15 cellular contexts compared by ENCODE assay signal in the genomic region with DNA sequence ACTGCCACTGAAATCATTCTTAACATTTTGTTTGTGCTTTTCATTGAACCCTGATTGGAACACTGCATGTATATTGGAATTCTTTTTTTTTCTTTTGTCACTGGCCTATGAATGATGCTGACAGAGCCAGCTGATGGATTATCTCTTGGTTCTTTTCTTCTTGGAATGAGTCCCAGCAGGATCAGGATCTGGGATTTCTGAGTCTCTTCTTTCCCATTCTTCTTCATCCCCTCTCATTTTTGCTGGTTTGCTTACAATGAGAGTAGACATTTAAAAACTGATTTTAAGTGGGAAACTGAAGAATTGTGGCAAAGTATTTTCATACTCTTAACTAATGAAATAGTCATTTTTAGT. TPM values are rescaled to one million over a fixed set of nuclear protein-coding genes. Genes with fewer than 3 reads are reported as not detected.
A peak's percentile ranks its signal among the peaks of the same experiment; 100 is the strongest.
DNase-seq lines count a peak whose midpoint lies in the region; ATAC-seq and TF ChIP-seq lines count a peak whose summit lies in the region.
"Had no signal": no experiment of that assay in that cellular context is flagged by ENCODE, and none has a peak within 500 bp of the region (broad histone marks: within the 10 kb centered on the region; RNA-seq: fewer than 3 reads in every experiment).

No MANE protein-coding gene starts in this region.

- H3K9me2 ChIP-seq in GM23338 (ENCODE audit: insufficient read depth) (no peaks in the 10 kb centered on the region), Karpas-422 (replicated peaks; ENCODE audit: insufficient read depth, low read length) (no peaks in the 10 kb centered on the region)

- TF ChIP-seq POLR2A in gastroesophageal sphincter (IDR thresholded peaks at IDR 0.05): no peak

- H3K36me3 Mint-ChIP-seq in GM23338 (ENCODE audit: low read depth) (no peaks in the 10 kb centered on the region), progenitor cell of endocrine pancreas (ENCODE audit: insufficient read depth) (no peaks in the 10 kb centered on the region), endothelial cell (ENCODE audit: low read depth, unreplicated experiment) (no peaks in the 10 kb centered on the region)

- H3K27ac Mint-ChIP-seq in GM23338: peak overlapping the region; percentile 42; the same call in 1 of the 2 replicates
- peak overlapping the region; percentile 78 for H3K27ac Mint-ChIP-seq in progenitor cell of endocrine pancreas
- no peak overlapping the region for H3K27ac Mint-ChIP-seq in endothelial cell (ENCODE audit: unreplicated experiment)
- H3K27ac Mint-ChIP-seq: IgD-negative memory B cell had no signal

- H4K20me1 ChIP-seq in GM23338 (replicated peaks; ENCODE audit: insufficient read depth) (peaks cover 17% of the 10 kb centered on the region), Karpas-422 (ENCODE audit: insufficient read depth, low read depth, low read length) (peaks cover 15% of the 10 kb centered on the region; the same call in 1 of the 2 replicates)

- H3K4me2 ChIP-seq in GM23338 (no peak overlapping the region), Karpas-422 (ENCODE audit: low read depth, low read length, poor library complexity, severe bottlenecking) (peak overlapping the region; percentile 69)

- DNase-seq in GM23338 (ENCODE audit: low spot score) (no peak), Karpas-422 (no peak), progenitor cell of endocrine pancreas (ENCODE audit: low spot score, unreplicated experiment) (no peak), endothelial cell (ENCODE audit: low spot score) (no peak), hippocampal formation (lab: John Stamatoyannopoulos, UW) (no peak), anterior cingulate cortex (lab: John Stamatoyannopoulos, UW) (no peak)
- DNase-seq: ACHN, DMS 273 treated with DMSO at 0.1 percent for 48 hours, H9, NCI-H1105 treated with DMSO at 0.1 percent for 48 hours, NCI-H1694, NCI-H2081 treated with DMSO at 0.1 percent for 48 hours, Right ventricle myocardium superior had no signal

- no peak overlapping the region for H3K27ac ChIP-seq in GM23338 (ENCODE audit: low read depth)
- H3K27ac ChIP-seq in Karpas-422 (ENCODE audit: low read length): peak overlapping the region; percentile 83
- H3K27ac ChIP-seq in gastroesophageal sphincter: peak overlapping the region in 3 of 4 donors; percentile 26 to 47 (median 31)

- no peak for TF ChIP-seq CTCF in GM23338 (conservative IDR thresholded peaks at IDR 0.05; ENCODE audit: low read depth in 2 of 2)
- no peak for TF ChIP-seq CTCF in gastroesophageal sphincter (IDR thresholded peaks at IDR 0.05)
- no peak for TF ChIP-seq CTCF in progenitor cell of endocrine pancreas (IDR thresholded peaks at IDR 0.05; ENCODE audit: unreplicated experiment)
- no peak for TF ChIP-seq CTCF in endothelial cell (IDR thresholded peaks at IDR 0.05; ENCODE audit: unreplicated experiment)

- TF ChIP-seq EP300 in gastroesophageal sphincter (IDR thresholded peaks at IDR 0.05): no peak

- H3K36me3 ChIP-seq in GM23338 (ENCODE audit: insufficient read depth): no peaks in the 10 kb centered on the region
- H3K36me3 ChIP-seq in Karpas-422 (ENCODE audit: insufficient read depth, low read length): peaks cover 21% of the 10 kb centered on the region
- H3K36me3 ChIP-seq in gastroesophageal sphincter: no peaks in the 10 kb centered on the region

- peaks cover 3% of the 10 kb centered on the region for H3K27me3 Mint-ChIP-seq in GM23338 (ENCODE audit: insufficient read depth, low read depth, poor library complexity)
- H3K27me3 Mint-ChIP-seq in progenitor cell of endocrine pancreas: no peaks in the 10 kb centered on the region
- no peaks in the 10 kb centered on the region for H3K27me3 Mint-ChIP-seq in endothelial cell (ENCODE audit: unreplicated experiment)
- H3K27me3 Mint-ChIP-seq: IgD-negative memory B cell had no signal

- H3K4me3 Mint-ChIP-seq in GM23338: no peak overlapping the region
- no peak overlapping the region for H3K4me3 Mint-ChIP-seq in progenitor cell of endocrine pancreas (ENCODE audit: low read depth)
- no peak overlapping the region for H3K4me3 Mint-ChIP-seq in endothelial cell (ENCODE audit: unreplicated experiment)
- H3K4me3 Mint-ChIP-seq: IgD-negative memory B cell had no signal

- H3K79me2 ChIP-seq in GM23338 (replicated peaks; ENCODE audit: insufficient read depth): peaks cover 100% of the 10 kb centered on the region
- peaks cover 100% of the 10 kb centered on the region for H3K79me2 ChIP-seq in Karpas-422 (ENCODE audit: low read length)

- no peak overlapping the region for H3K4me3 ChIP-seq in GM23338
- peak overlapping the region; percentile 39; the same call in 1 of the 2 replicates for H3K4me3 ChIP-seq in Karpas-422 (ENCODE audit: low read length)
- H3K4me3 ChIP-seq in gastroesophageal sphincter: no peak overlapping the region

- H3K4me1 Mint-ChIP-seq in GM23338 (peaks cover 82% of the 10 kb centered on the region), progenitor cell of endocrine pancreas (ENCODE audit: low read depth) (peaks cover 57% of the 10 kb centered on the region), endothelial cell (ENCODE audit: unreplicated experiment) (peaks cover 5% of the 10 kb centered on the region)

- no peaks in the 10 kb centered on the region for H3K9me3 Mint-ChIP-seq in GM23338
- H3K9me3 Mint-ChIP-seq in progenitor cell of endocrine pancreas (ENCODE audit: low read depth): no peaks in the 10 kb centered on the region
- H3K9me3 Mint-ChIP-seq in endothelial cell (ENCODE audit: unreplicated experiment): no peaks in the 10 kb centered on the region
- H3K9me3 Mint-ChIP-seq: H9, IgD-negative memory B cell had no signal

- ATAC-seq in GM23338: no peak
- no peak for ATAC-seq in gastroesophageal sphincter

- H2AFZ ChIP-seq in GM23338 (no peak overlapping the region), Karpas-422 (ENCODE audit: low read length) (no peak overlapping the region)

- H3F3A ChIP-seq in GM23338 (replicated peaks; ENCODE audit: low read depth): no peaks in the 10 kb centered on the region

- H3K9ac ChIP-seq in Karpas-422 (ENCODE audit: low read length): peak overlapping the region; percentile 42

- no peaks in the 10 kb centered on the region for H3K27me3 ChIP-seq in GM23338 (ENCODE audit: insufficient read depth)
- no peaks in the 10 kb centered on the region for H3K27me3 ChIP-seq in Karpas-422 (ENCODE audit: low read length)
- H3K27me3 ChIP-seq in gastroesophageal sphincter: no peaks in the 10 kb centered on the region

- H3K9me3 ChIP-seq in Karpas-422 (ENCODE audit: low read length): no peaks in the 10 kb centered on the region
- no peaks in the 10 kb centered on the region for H3K9me3 ChIP-seq in gastroesophageal sphincter

- H3K4me1 ChIP-seq in GM23338 (ENCODE audit: insufficient read depth) (peaks cover 63% of the 10 kb centered on the region), Karpas-422 (ENCODE audit: low read length) (peaks cover 100% of the 10 kb centered on the region), gastroesophageal sphincter (peaks cover 10 to 93% (median 18%) of the 10 kb centered on the region in 3 donors)

TF ChIP-seq in GM23338, 12 proteins besides CTCF, POLR2A, EP300 and RAD21 (continues in another document):
- TF ChIP-seq POLR2AphosphoS5 (IDR thresholded peaks at IDR 0.05; ENCODE audit: low read depth): no peak
- TF ChIP-seq ZNF114 (CRISPR knock-in tag; IDR thresholded peaks at IDR 0.05): no peak
- TF ChIP-seq, protein P1, sequence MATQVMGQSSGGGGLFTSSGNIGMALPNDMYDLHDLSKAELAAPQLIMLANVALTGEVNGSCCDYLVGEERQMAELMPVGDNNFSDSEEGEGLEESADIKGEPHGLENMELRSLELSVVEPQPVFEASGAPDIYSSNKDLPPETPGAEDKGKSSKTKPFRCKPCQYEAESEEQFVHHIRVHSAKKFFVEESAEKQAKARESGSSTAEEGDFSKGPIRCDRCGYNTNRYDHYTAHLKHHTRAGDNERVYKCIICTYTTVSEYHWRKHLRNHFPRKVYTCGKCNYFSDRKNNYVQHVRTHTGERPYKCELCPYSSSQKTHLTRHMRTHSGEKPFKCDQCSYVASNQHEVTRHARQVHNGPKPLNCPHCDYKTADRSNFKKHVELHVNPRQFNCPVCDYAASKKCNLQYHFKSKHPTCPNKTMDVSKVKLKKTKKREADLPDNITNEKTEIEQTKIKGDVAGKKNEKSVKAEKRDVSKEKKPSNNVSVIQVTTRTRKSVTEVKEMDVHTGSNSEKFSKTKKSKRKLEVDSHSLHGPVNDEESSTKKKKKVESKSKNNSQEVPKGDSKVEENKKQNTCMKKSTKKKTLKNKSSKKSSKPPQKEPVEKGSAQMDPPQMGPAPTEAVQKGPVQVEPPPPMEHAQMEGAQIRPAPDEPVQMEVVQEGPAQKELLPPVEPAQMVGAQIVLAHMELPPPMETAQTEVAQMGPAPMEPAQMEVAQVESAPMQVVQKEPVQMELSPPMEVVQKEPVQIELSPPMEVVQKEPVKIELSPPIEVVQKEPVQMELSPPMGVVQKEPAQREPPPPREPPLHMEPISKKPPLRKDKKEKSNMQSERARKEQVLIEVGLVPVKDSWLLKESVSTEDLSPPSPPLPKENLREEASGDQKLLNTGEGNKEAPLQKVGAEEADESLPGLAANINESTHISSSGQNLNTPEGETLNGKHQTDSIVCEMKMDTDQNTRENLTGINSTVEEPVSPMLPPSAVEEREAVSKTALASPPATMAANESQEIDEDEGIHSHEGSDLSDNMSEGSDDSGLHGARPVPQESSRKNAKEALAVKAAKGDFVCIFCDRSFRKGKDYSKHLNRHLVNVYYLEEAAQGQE (IDR thresholded peaks at IDR 0.05; ENCODE audit: unreplicated experiment): no peak
- no peak for TF ChIP-seq STAT1 (IDR thresholded peaks at IDR 0.05; ENCODE audit: unreplicated experiment)
- no peak for TF ChIP-seq ZNF331 (CRISPR knock-in tag; IDR thresholded peaks at IDR 0.05; ENCODE audit: low read depth)
- TF ChIP-seq NANOG (IDR thresholded peaks at IDR 0.05; ENCODE audit: borderline replicate concordance): no peak
- no peak for TF ChIP-seq JUNB (IDR thresholded peaks at IDR 0.05; ENCODE audit: unreplicated experiment)
- TF ChIP-seq ETS1 (IDR thresholded peaks at IDR 0.05): no peak
- TF ChIP-seq CREB1 (CRISPR knock-in tag; IDR thresholded peaks at IDR 0.05; ENCODE audit: low read depth): no peak

RNA-seq across cellular contexts. Expression of gene DCUN1D4, which starts 9.0 kb away (rescaled TPM):
- 37.9 and 54.8 TPM in 2 replicates for total RNA-seq in GM23338 (2014; rRNA removed; shearing (Covaris generic))
- 23.1 and 26.1 TPM in 2 replicates for polyA plus RNA-seq in GM23338 (2016; fragmentation: Nextera tagmentation; extraction: Ambion mirVana)
- total RNA-seq in Karpas-422 (2014; rRNA removed; shearing (Covaris generic); ENCODE audit: low replicate concordance): 23.8 and 78.6 TPM in 2 replicates
- total RNA-seq in gastroesophageal sphincter (10 to 100 TPM; 48.9 to 81.9 (median 51.0) TPM), progenitor cell of endocrine pancreas (69.8 and 82.8 TPM in 2 replicates), endothelial cell (ENCODE audit: unreplicated experiment) (61.0 TPM)
